In genomic region chr12:120711411-120711810, GRCh38 we compare ENCODE assay signal across 9 cellular contexts. TPM values are rescaled to one million over a fixed set of nuclear protein-coding genes. Genes with fewer than 3 reads are reported as not detected.
A peak's percentile ranks its signal among the peaks of the same experiment; 100 is the strongest.
DNase-seq lines count a peak whose midpoint lies in the region; ATAC-seq and TF ChIP-seq lines count a peak whose summit lies in the region.
"Had no signal": no experiment of that assay in that cellular context is flagged by ENCODE, and none has a peak within 500 bp of the region (broad histone marks: within the 10 kb centered on the region; RNA-seq: fewer than 3 reads in every experiment).

No MANE protein-coding gene starts in this region.

- peak overlapping the region; percentile 91 for H3K4me3 ChIP-seq in GM08714 (ENCODE audit: low read length)
- peak overlapping the region; percentile 72 to 98 (median 88) for H3K4me3 ChIP-seq in esophagus squamous epithelium
- H3K4me3 ChIP-seq in rectal smooth muscle tissue (ENCODE audit: low read length) = peak overlapping the region; percentile 76

- H3K27me3 ChIP-seq in esophagus squamous epithelium (no peaks in the 10 kb centered on the region), rectal smooth muscle tissue (ENCODE audit: control insufficient read depth, insufficient read depth, low read length) (no peaks in the 10 kb centered on the region)

- H3K4me1 ChIP-seq in esophagus squamous epithelium = peaks cover 14 to 36% (median 18%) of the 10 kb centered on the region in 3 donors
- peaks cover 8% of the 10 kb centered on the region for H3K4me1 ChIP-seq in rectal smooth muscle tissue (ENCODE audit: control insufficient read depth, insufficient read depth, low read length)

- intact Hi-C loops in esophagus squamous epithelium (cut with DNase I) = loop anchor here (5.0 kb wide), 1 partner anchor 64 kb away; no protein-coding TSS in a partner anchor

- peaks cover 0 to 28% (median 8%) of the 10 kb centered on the region in 3 donors for H3K36me3 ChIP-seq in esophagus squamous epithelium
- peaks cover 11% of the 10 kb centered on the region for H3K36me3 ChIP-seq in rectal smooth muscle tissue (ENCODE audit: control insufficient read depth, insufficient read depth, low read length)

- no peak for TF ChIP-seq POLR2A in esophagus squamous epithelium (IDR thresholded peaks at IDR 0.05)

- peak; percentile 40 for DNase-seq in RKO (ENCODE audit: low spot score)
- DNase-seq in esophagus squamous epithelium (lab: John Stamatoyannopoulos, UW) = no peak
- DNase-seq in NCI-H345 (lab: John Stamatoyannopoulos, UW) = no peak
- DNase-seq: NCI-H1105 had no signal

- no peak overlapping the region for H3K9ac ChIP-seq in rectal smooth muscle tissue (ENCODE audit: low read length)

- WGBS in esophagus squamous epithelium, 2 donors = 21 to 31% methylated on average over 3 to 5 of the region's 6 CpGs

- peak overlapping the region; percentile 86 to 93 (median 90) for H3K27ac ChIP-seq in esophagus squamous epithelium
- H3K27ac ChIP-seq in rectal smooth muscle tissue (ENCODE audit: low read depth, low read length) = no peak overlapping the region

- TF ChIP-seq CTCF in esophagus squamous epithelium (IDR thresholded peaks at IDR 0.05) = no peak

- ATAC-seq in GM18498 (IDR thresholded peaks at IDR 0.05; ENCODE audit: unreplicated experiment) = no peak
- ATAC-seq in HG03039 (IDR thresholded peaks at IDR 0.05; ENCODE audit: unreplicated experiment) = no peak
- no peak for ATAC-seq in GM19324 (IDR thresholded peaks at IDR 0.05; ENCODE audit: low FRiP score, unreplicated experiment)

- H3K9me3 ChIP-seq in esophagus squamous epithelium = no peaks in the 10 kb centered on the region

RNA-seq across cellular contexts. Expression of gene UNC119B, which starts 1.2 kb away (rescaled TPM):
- 10 to 100 TPM in 3 of 4 donors, 1 to 10 TPM in 1; 6.4 to 23.3 (median 12.4) TPM for total RNA-seq in esophagus squamous epithelium

RNA-seq across cellular contexts. Expression of gene ACADS, which starts 14.2 kb away (rescaled TPM):
- 10 to 100 TPM; 11.3 to 30.9 (median 19.6) TPM for total RNA-seq in esophagus squamous epithelium

RNA-seq across cellular contexts. Expression of gene MLEC, which starts 24.5 kb away (rescaled TPM):
- total RNA-seq in esophagus squamous epithelium = 10 to 100 TPM; 20.7 to 48.9 (median 34.3) TPM
